In genomic region chr2:9388950-9389911, GRCh38 we compare ENCODE assay signal across 28 cellular contexts. TPM values are rescaled to one million over a fixed set of nuclear protein-coding genes. Genes with fewer than 3 reads are reported as not detected.
DNase-seq lines count a peak whose midpoint lies in the region; ATAC-seq, FAIRE-seq and TF ChIP-seq lines count a peak whose summit lies in the region.
"Had no signal": no experiment of that assay in that cellular context is flagged by ENCODE, and none has a peak within 500 bp of the region (broad histone marks: within the 10 kb centered on the region; RNA-seq: fewer than 3 reads in every experiment).

No MANE protein-coding gene starts in this region.

- POLR2A ChIA-PET in HepG2 (lab: Yijun Ruan, JAX), result interaction anchor here (1.2 to 4.1 kb wide), 3 partner anchors 8 to 53 kb away, joined by 6 to 44 read pairs (median 21); partner anchors contain the start of genes CPSF3 and ITGB1BP1

- 72 to 86% (median 75%) methylated on average over 17 to 28 of the region's 28 CpGs for WGBS in adrenal gland, 4 donors
- 90% methylated on average over 28 of the region's 28 CpGs for WGBS in HepG2 (ENCODE audit: low lambda C conversion rate)
- WGBS in small intestine, 3 donors, result 90 to 92% (median 91%) methylated on average over 27 to 28 of the region's 28 CpGs

- H3K9me3 Mint-ChIP-seq in activated T-helper 2 cell treated with anti-CD3 and anti-CD28 coated beads, Interferon-gamma antibody, Interleukin-2, Interleukin-4, amounts not matched to agents 10 μg/mL and 5 μg/mL and 100 μg/mL, durations not matched to agents 14 hours and 24 hours and 36 hours, result no peaks in the 10 kb centered on the region
- H3K9me3 Mint-ChIP-seq: activated CD4-positive, alpha-beta memory T cell treated with anti-CD3 and anti-CD28 coated beads for 36 hours; CD8-positive, alpha-beta memory T cell had no signal

- H3K4me2 ChIP-seq in BLaER1, result no peak overlapping the region
- H3K4me2 ChIP-seq in HepG2 (ENCODE audit: low read depth, low read length), result 0 out of 2 replicates have a peak overlapping the region, but pooled peaks have one; percentile 30
- H3K4me2 ChIP-seq: KMS-11 had no signal

- H3K36me3 Mint-ChIP-seq in activated T-helper 2 cell treated with anti-CD3 and anti-CD28 coated beads, Interferon-gamma antibody, Interleukin-2, Interleukin-4, amounts not matched to agents 10 μg/mL and 5 μg/mL and 100 μg/mL, durations not matched to agents 14 hours and 24 hours and 36 hours (ENCODE audit: low read depth), result no peaks in the 10 kb centered on the region
- H3K36me3 Mint-ChIP-seq: activated CD4-positive, alpha-beta memory T cell treated with anti-CD3 and anti-CD28 coated beads for 36 hours; CD8-positive, alpha-beta memory T cell had no signal

- H4K20me1 ChIP-seq in BLaER1, result no peaks in the 10 kb centered on the region
- H4K20me1 ChIP-seq in HepG2 (ENCODE audit: insufficient read depth, low read length), result no peaks in the 10 kb centered on the region

- peaks cover 89% of the 10 kb centered on the region for H3K36me3 ChIP-seq in BLaER1
- H3K36me3 ChIP-seq in adrenal gland (replicated peaks in 1 of 2), result no peaks in the 10 kb centered on the region
- H3K36me3 ChIP-seq in HepG2 (replicated peaks in 1 of 2; ENCODE audit: control insufficient read depth in 1 of 2, insufficient read depth in 2 of 2, low read length in 2 of 2), result peaks cover 3 to 22% of the 10 kb centered on the region in 2 experiments; a peak in 4 of 5 replicates
- H3K36me3 ChIP-seq in small intestine (ENCODE audit: control insufficient read depth in 2 of 2, insufficient read depth in 2 of 2, low read length in 2 of 2), result peaks cover 0 to 16% of the 10 kb centered on the region in 2 donors
- H3K36me3 ChIP-seq in SJCRH30, result peaks cover 29% of the 10 kb centered on the region
- H3K36me3 ChIP-seq: colonic mucosa had no signal

- CTCF ChIA-PET in HepG2 (lab: Yijun Ruan, JAX; ENCODE audit: low intra/inter-chr PET ratio, low total read pairs), result no interaction called here

- BruUV-seq in HepG2 (replicated peaks; lab: Mats Ljungman, UMichigan), result no TSS peak

- TF ChIP-seq EP300 in HepG2 (IDR thresholded peaks at IDR 0.05; ENCODE audit: low read depth in 2 of 2, low read length in 2 of 2), result no peak
- no peak for TF ChIP-seq EP300 in HepG2 (CRISPR knock-in tag; IDR thresholded peaks at IDR 0.05; ENCODE audit: borderline replicate concordance)

- H3K4me1 Mint-ChIP-seq in activated T-helper 2 cell treated with anti-CD3 and anti-CD28 coated beads, Interferon-gamma antibody, Interleukin-2, Interleukin-4, amounts not matched to agents 10 μg/mL and 5 μg/mL and 100 μg/mL, durations not matched to agents 14 hours and 24 hours and 36 hours (ENCODE audit: low read depth), result no peaks in the 10 kb centered on the region
- H3K4me1 Mint-ChIP-seq: CD8-positive, alpha-beta memory T cell had no signal

- H3K4me3 Mint-ChIP-seq in activated T-helper 2 cell treated with anti-CD3 and anti-CD28 coated beads, Interferon-gamma antibody, Interleukin-2, Interleukin-4, amounts not matched to agents 10 μg/mL and 5 μg/mL and 100 μg/mL, durations not matched to agents 14 hours and 24 hours and 36 hours (ENCODE audit: low read depth), result no peak overlapping the region
- H3K4me3 Mint-ChIP-seq: activated CD4-positive, alpha-beta memory T cell treated with anti-CD3 and anti-CD28 coated beads for 36 hours; CD8-positive, alpha-beta memory T cell had no signal

- in situ Hi-C loops in HepG2 (cut with HindIII; ENCODE audit: extremely low pct_ligation_motif_present, low pct_unique_long_range_greater_than_20kb), result loop anchor here (5.0 kb wide), 1 partner anchor 33 kb away; the partner anchor contains the start of genes CPSF3 and ITGB1BP1

- H3K9ac ChIP-seq in BLaER1 (no peak overlapping the region), HepG2 (ENCODE audit: insufficient read depth, low read depth, low read length) (peak overlapping the region; percentile 9)
- H3K9ac ChIP-seq: KMS-11 had no signal

- no peak overlapping the region for H3K27ac Mint-ChIP-seq in activated T-helper 2 cell treated with anti-CD3 and anti-CD28 coated beads, Interferon-gamma antibody, Interleukin-2, Interleukin-4, amounts not matched to agents 10 μg/mL and 5 μg/mL and 100 μg/mL, durations not matched to agents 14 hours and 24 hours and 36 hours
- H3K27ac Mint-ChIP-seq: activated CD4-positive, alpha-beta memory T cell treated with anti-CD3 and anti-CD28 coated beads for 36 hours had no signal

- no peak overlapping the region for H2AFZ ChIP-seq in HepG2 (ENCODE audit: low read length)

- TF ChIP-seq RAD21 in HepG2 (CRISPR knock-in tag; IDR thresholded peaks at IDR 0.05), result no peak

- no peaks in the 10 kb centered on the region for H3K27me3 Mint-ChIP-seq in activated T-helper 2 cell treated with anti-CD3 and anti-CD28 coated beads, Interferon-gamma antibody, Interleukin-2, Interleukin-4, amounts not matched to agents 10 μg/mL and 5 μg/mL and 100 μg/mL, durations not matched to agents 14 hours and 24 hours and 36 hours (ENCODE audit: low read depth)
- H3K27me3 Mint-ChIP-seq: activated CD4-positive, alpha-beta memory T cell treated with anti-CD3 and anti-CD28 coated beads for 36 hours had no signal

- H3K27ac ChIP-seq in BLaER1 (peak overlapping the region; percentile 38; the same call in 1 of the 2 replicates), adrenal gland (peak overlapping the region in 2 of 5 donors; percentile 47 to 56), HepG2 (ENCODE audit: extremely low read length, insufficient read depth, low read length) (peak overlapping the region; percentile 28), small intestine (ENCODE audit: low read depth in 1 of 2, low read length in 1 of 2) (no peak overlapping the region), SJCRH30 (no peak overlapping the region)
- H3K27ac ChIP-seq: colonic mucosa, KMS-11, left ventricle myocardium inferior, thoracic aorta had no signal

- DNase-seq in adrenal gland, result peak in 6 of 7 donors; percentile 39 to 66 (median 54)
- DNase-seq in HepG2 (ENCODE audit: low spot score), result no peak
- DNase-seq in posterior vena cava (ENCODE audit: low spot score), result peak; percentile 66
- no peak for DNase-seq in small intestine
- no peak for DNase-seq in activated T-helper 2 cell treated with anti-CD3 and anti-CD28 coated beads, Interferon-gamma antibody, Interleukin-2, Interleukin-4, amounts not matched to agents 10 μg/mL and 5 μg/mL and 100 μg/mL, durations not matched to agents 14 hours and 24 hours and 36 hours (ENCODE audit: low spot score)
- no peak for DNase-seq in SJCRH30
- DNase-seq in SW480 (ENCODE audit: low spot score), result no peak
- DNase-seq: activated CD4-positive, alpha-beta memory T cell treated with anti-CD3 and anti-CD28 coated beads for 36 hours; activated CD8-positive, alpha-beta memory T cell treated with anti-CD3 and anti-CD28 coated beads, Interleukin-2, amount 50 U/mL, for 4 hours; activated naive CD4-positive, alpha-beta T cell treated with anti-CD3 and anti-CD28 coated beads, Interleukin-2, amount 50 U/mL, for 16 hours; amygdala; CD8-positive, alpha-beta memory T cell; colonic mucosa; effector CD8-positive, alpha-beta T cell; left ventricle myocardium inferior; NCI-H1417 treated with DMSO at 0.1 percent for 48 hours; NCI-H2081; NCI-H2227 treated with DMSO at 0.1 percent for 48 hours; NCI-H526 treated with DMSO at 0.1 percent for 48 hours; PC-3; stimulated activated naive CD4-positive, alpha-beta T cell; T-helper 2 cell had no signal

- H3K27me3 ChIP-seq in BLaER1, result no peaks in the 10 kb centered on the region
- H3K27me3 ChIP-seq in adrenal gland, result no peaks in the 10 kb centered on the region
- no peaks in the 10 kb centered on the region for H3K27me3 ChIP-seq in HepG2 (ENCODE audit: control insufficient read depth in 1 of 2, insufficient read depth in 2 of 2, low read length in 2 of 2)
- H3K27me3 ChIP-seq in small intestine (ENCODE audit: control insufficient read depth in 2 of 2, insufficient read depth in 2 of 2, low read length in 2 of 2), result no peaks in the 10 kb centered on the region
- H3K27me3 ChIP-seq in SJCRH30, result no peaks in the 10 kb centered on the region
- H3K27me3 ChIP-seq: colonic mucosa had no signal

- ATAC-seq in HepG2, result no peak
- ATAC-seq: PC-3, Right ventricle myocardium inferior had no signal

- peaks cover 46% of the 10 kb centered on the region for H3K4me1 ChIP-seq in BLaER1
- peaks cover 0 to 8% of the 10 kb centered on the region in 2 donors for H3K4me1 ChIP-seq in adrenal gland (replicated peaks in 1 of 2)
- peaks cover 62% of the 10 kb centered on the region for H3K4me1 ChIP-seq in HepG2 (ENCODE audit: insufficient read depth, low read length)
- no peaks in the 10 kb centered on the region for H3K4me1 ChIP-seq in small intestine (ENCODE audit: control insufficient read depth in 2 of 2, insufficient read depth in 1 of 2, low read depth in 1 of 2, low read length in 1 of 2)
- no peaks in the 10 kb centered on the region for H3K4me1 ChIP-seq in SJCRH30
- H3K4me1 ChIP-seq: colonic mucosa had no signal

- H3K9me3 ChIP-seq in BLaER1 (no peaks in the 10 kb centered on the region), adrenal gland (replicated peaks in 1 of 3) (no peaks in the 10 kb centered on the region), HepG2 (ENCODE audit: low read length) (no peaks in the 10 kb centered on the region), small intestine (ENCODE audit: control insufficient read depth, low read depth) (no peaks in the 10 kb centered on the region), SJCRH30 (replicated peaks) (no peaks in the 10 kb centered on the region)
- H3K9me3 ChIP-seq: colonic mucosa, left ventricle myocardium inferior, thoracic aorta had no signal

- FAIRE-seq in HepG2 (lab: Jason Lieb, UNC), result no peak
- FAIRE-seq in small intestine (lab: Jason Lieb, UNC), result no peak
- FAIRE-seq: H54, islet of Langerhans had no signal

- H3K4me3 ChIP-seq in BLaER1 (no peak overlapping the region), adrenal gland (no peak overlapping the region), HepG2 (replicated peaks in 1 of 3; ENCODE audit: insufficient read depth in 1 of 3, low read depth in 2 of 3, low read length in 3 of 3) (no peak overlapping the region), small intestine (ENCODE audit: low read depth in 1 of 2, low read length in 2 of 2) (no peak overlapping the region), SJCRH30 (no peak overlapping the region)
- H3K4me3 ChIP-seq: colonic mucosa, left ventricle myocardium inferior, thoracic aorta had no signal

- intact Hi-C loops in adrenal gland (cut with DNase I), result no loop called here
- intact Hi-C loops in HepG2 (cut with micrococcal nuclease; ENCODE audit: unreplicated experiment), result loop anchor here (5.0 kb wide), 1 partner anchor 52 kb away; no protein-coding TSS in a partner anchor
- intact Hi-C loops in posterior vena cava (cut with DNase I), result no loop called here
- intact Hi-C loops in activated T-helper 2 cell treated with anti-CD3 and anti-CD28 coated beads, Interferon-gamma antibody, Interleukin-2, Interleukin-4, amounts not matched to agents 10 μg/mL and 5 μg/mL and 100 μg/mL, durations not matched to agents 14 hours and 24 hours and 36 hours (cut with micrococcal nuclease), result no loop called here

- no peaks in the 10 kb centered on the region for H3K79me2 ChIP-seq in HepG2 (ENCODE audit: insufficient read depth, low read length)

- no peak for TF ChIP-seq CTCF in adrenal gland (IDR thresholded peaks at IDR 0.05)
- TF ChIP-seq CTCF in HepG2 (CRISPR knock-in tag; IDR thresholded peaks at IDR 0.05), result no peak

- TF ChIP-seq POLR2A in adrenal gland (IDR thresholded peaks at IDR 0.05), result no peak
- no peak for TF ChIP-seq POLR2A in HepG2 (IDR thresholded peaks at IDR 0.05; ENCODE audit: insufficient read depth in 1 of 2, low read depth in 2 of 2, low read length in 2 of 2)

RNA-seq across cellular contexts. Expression of gene ITGB1BP1, which starts 34.1 kb away (rescaled TPM):
- total RNA-seq in adrenal gland (100 to 1,000 TPM in 1 of 8 donors, 10 to 100 TPM in 7; 35.7 to 103 (median 59.0) TPM), HepG2 (2016; rRNA removed; fragmentation: Illumina TruSeq; extraction: Trizol) (108 and 125 TPM in 2 replicates), posterior vena cava (100 to 1,000 TPM; 100 to 143 TPM)
- polyA plus RNA-seq in adrenal gland (100 to 1,000 TPM in 2 of 3 donors, 10 to 100 TPM in 1; 87.7 to 109 (median 108) TPM), HepG2 (2011; rRNA removed) (83.6 and 106 TPM in 2 replicates), small intestine (10 to 100 TPM; 30.6 to 50.8 (median 38.1) TPM)
- total RNA-seq in HepG2 (2016; cell fraction: cytosol; rRNA removed; fragmentation: Illumina TruSeq; extraction: Trizol; ENCODE audit: low read depth), result 430 and 468 TPM in 2 replicates
- total RNA-seq in HepG2 (2016; cell fraction: insoluble cytoplasmic fraction; rRNA removed; fragmentation: Illumina TruSeq; extraction: Trizol), result 111 and 112 TPM in 2 replicates
- 377 and 404 TPM in 2 replicates for total RNA-seq in HepG2 (2016; cell fraction: membrane; rRNA removed; fragmentation: Illumina TruSeq; extraction: Trizol)
- total RNA-seq in HepG2 (2016; cell fraction: nucleus; rRNA removed; fragmentation: Illumina TruSeq; extraction: Trizol), result 50.0 and 51.9 TPM in 2 replicates
- polyA plus RNA-seq in HepG2 (2011; cell fraction: cytosol; rRNA removed), result 45.2 and 54.1 TPM in 2 replicates
- 41.6 and 57.5 TPM in 2 replicates for polyA plus RNA-seq in HepG2 (2011; cell fraction: nucleus; rRNA removed)
- 89.6 and 111 TPM in 2 replicates for polyA plus RNA-seq in HepG2 (2012)
- polyA plus RNA-seq in HepG2 (2016; cell fraction: cytosol; fragmentation: Illumina TruSeq; extraction: Trizol; ENCODE audit: low read depth), result 797 and 956 TPM in 2 replicates
- 170 and 179 TPM in 2 replicates for polyA plus RNA-seq in HepG2 (2016; cell fraction: insoluble cytoplasmic fraction; fragmentation: Illumina TruSeq; extraction: Trizol; ENCODE audit: low read depth)
- polyA plus RNA-seq in HepG2 (2016; cell fraction: membrane; fragmentation: Illumina TruSeq; extraction: Trizol; ENCODE audit: low read depth), result 570 and 618 TPM in 2 replicates
- polyA plus RNA-seq in HepG2 (2016; cell fraction: nucleus; fragmentation: Illumina TruSeq; extraction: Trizol; ENCODE audit: insufficient read depth, low read depth), result 135 and 136 TPM in 2 replicates
- polyA minus RNA-seq in HepG2 (2011; rRNA and poly(A)+ RNA removed; ENCODE audit: low replicate concordance), result 13.3 and 35.9 TPM in 2 replicates
- 17.3 and 20.8 TPM in 2 replicates for polyA minus RNA-seq in HepG2 (2011; cell fraction: cytosol; rRNA and poly(A)+ RNA removed)
- 21.0 and 23.9 TPM in 2 replicates for polyA minus RNA-seq in HepG2 (2011; cell fraction: nucleus; rRNA and poly(A)+ RNA removed)
- 118 and 128 TPM in 2 replicates for total RNA-seq in activated T-helper 2 cell treated with anti-CD3 and anti-CD28 coated beads, Interferon-gamma antibody, Interleukin-2, Interleukin-4, amounts not matched to agents 10 μg/mL and 5 μg/mL and 100 μg/mL, durations not matched to agents 14 hours and 24 hours and 36 hours
- total RNA-seq in SJCRH30 (2014; rRNA removed; shearing (Covaris generic)), result 63.0 and 68.7 TPM in 2 replicates

RNA-seq across cellular contexts. Expression of gene CPSF3, which starts 34.2 kb away (rescaled TPM):
- 10 to 100 TPM; 22.3 to 38.1 (median 32.5) TPM for total RNA-seq in adrenal gland
- 10 to 100 TPM; 20.9 to 37.8 (median 22.8) TPM for polyA plus RNA-seq in adrenal gland
- total RNA-seq in HepG2 (2016; rRNA removed; fragmentation: Illumina TruSeq; extraction: Trizol), result 93.0 and 128 TPM in 2 replicates
- total RNA-seq in HepG2 (2016; cell fraction: cytosol; rRNA removed; fragmentation: Illumina TruSeq; extraction: Trizol; ENCODE audit: low read depth), result 24.5 and 26.5 TPM in 2 replicates
- total RNA-seq in HepG2 (2016; cell fraction: insoluble cytoplasmic fraction; rRNA removed; fragmentation: Illumina TruSeq; extraction: Trizol), result 91.7 and 127 TPM in 2 replicates
- 45.4 and 49.2 TPM in 2 replicates for total RNA-seq in HepG2 (2016; cell fraction: membrane; rRNA removed; fragmentation: Illumina TruSeq; extraction: Trizol)
- total RNA-seq in HepG2 (2016; cell fraction: nucleus; rRNA removed; fragmentation: Illumina TruSeq; extraction: Trizol), result 50.4 and 54.8 TPM in 2 replicates
- 15.5 and 19.8 TPM in 2 replicates for polyA plus RNA-seq in HepG2 (2011; rRNA removed)
- polyA plus RNA-seq in HepG2 (2011; cell fraction: cytosol; rRNA removed), result 10.9 and 15.9 TPM in 2 replicates
- 36.6 and 50.3 TPM in 2 replicates for polyA plus RNA-seq in HepG2 (2011; cell fraction: nucleus; rRNA removed)
- 39.8 and 75.3 TPM in 2 replicates for polyA plus RNA-seq in HepG2 (2012)
- 14.0 and 15.0 TPM in 2 replicates for polyA plus RNA-seq in HepG2 (2016; cell fraction: cytosol; fragmentation: Illumina TruSeq; extraction: Trizol; ENCODE audit: low read depth)
- polyA plus RNA-seq in HepG2 (2016; cell fraction: insoluble cytoplasmic fraction; fragmentation: Illumina TruSeq; extraction: Trizol; ENCODE audit: low read depth), result 101 and 102 TPM in 2 replicates
- 26.2 and 28.6 TPM in 2 replicates for polyA plus RNA-seq in HepG2 (2016; cell fraction: membrane; fragmentation: Illumina TruSeq; extraction: Trizol; ENCODE audit: low read depth)
- 54.3 and 60.5 TPM in 2 replicates for polyA plus RNA-seq in HepG2 (2016; cell fraction: nucleus; fragmentation: Illumina TruSeq; extraction: Trizol; ENCODE audit: insufficient read depth, low read depth)
- polyA minus RNA-seq in HepG2 (2011; rRNA and poly(A)+ RNA removed; ENCODE audit: low replicate concordance), result 13.4 and 22.8 TPM in 2 replicates
- 24.7 and 28.4 TPM in 2 replicates for polyA minus RNA-seq in HepG2 (2011; cell fraction: cytosol; rRNA and poly(A)+ RNA removed)
- 43.6 and 53.1 TPM in 2 replicates for polyA minus RNA-seq in HepG2 (2011; cell fraction: nucleus; rRNA and poly(A)+ RNA removed)
- total RNA-seq in posterior vena cava, result 10 to 100 TPM; 18.2 to 18.7 TPM
- polyA plus RNA-seq in small intestine, result 10 to 100 TPM; 11.1 to 21.7 (median 15.2) TPM
- 69.5 and 73.2 TPM in 2 replicates for total RNA-seq in activated T-helper 2 cell treated with anti-CD3 and anti-CD28 coated beads, Interferon-gamma antibody, Interleukin-2, Interleukin-4, amounts not matched to agents 10 μg/mL and 5 μg/mL and 100 μg/mL, durations not matched to agents 14 hours and 24 hours and 36 hours
- total RNA-seq in SJCRH30 (2014; rRNA removed; shearing (Covaris generic)), result 99.4 and 116 TPM in 2 replicates

Comparison
In these comparisons a context has a peak if more than half of its experiments do, and no peak if none do; other contexts are left out.
1. H3K27ac ChIP-seq: peak in BLaER1 (single experiment) and HepG2 (single experiment); none in small intestine (0 of 2) and SJCRH30 (single experiment).
2. DNase-seq: peak in adrenal gland (6 of 7) and posterior vena cava (single experiment); none in HepG2 (single experiment), small intestine (single experiment), activated T-helper 2 cell treated with anti-CD3 and anti-CD28 coated beads, Interferon-gamma antibody, Interleukin-2, Interleukin-4, amounts not matched to agents 10 μg/mL and 5 μg/mL and 100 μg/mL, durations not matched to agents 14 hours and 24 hours and 36 hours (single experiment), SJCRH30 (0 of 2) and SW480 (single experiment).